Comparison of ENCODE assay signal across 25 cellular contexts in the genomic region with DNA sequence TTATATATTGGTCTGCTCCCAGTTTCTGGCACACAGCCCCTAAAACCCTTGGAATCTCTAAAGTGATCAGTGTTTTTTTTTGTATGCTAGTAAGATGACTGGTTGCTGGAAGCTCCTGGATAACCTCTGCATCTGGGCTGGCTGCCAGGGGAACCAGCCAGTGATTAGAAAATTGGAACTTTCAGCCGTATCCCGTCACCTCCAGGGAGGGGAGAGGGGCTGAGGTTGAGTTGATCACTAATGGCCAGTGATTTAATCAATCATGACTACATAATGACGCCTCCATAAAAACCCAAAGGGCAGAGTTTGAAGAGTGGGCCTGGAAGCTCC.
"Had no signal": no experiment of that assay in that cellular context is flagged by ENCODE, and none has a peak within 500 bp of the region (broad histone marks: within the 10 kb centered on the region; RNA-seq: fewer than 3 reads in every experiment).

No MANE protein-coding gene starts in this region.

- ATAC-seq: body of pancreas; natural killer cell; psoas muscle; stimulated activated effector memory CD8-positive, alpha-beta T cell treated with anti-CD3 and anti-CD28 coated beads, Interleukin-12 subunit alpha, Interleukin-12 subunit beta, amount 100 ng/mL, for 72 hours; upper lobe of right lung had no signal

- DNase-seq: activated CD4-positive, alpha-beta T cell treated with anti-CD3 and anti-CD28 coated beads for 4 hours; activated CD4-positive, alpha-beta T cell treated with anti-CD3 and anti-CD28 coated beads, Interleukin-2, amount 50 U/mL, for 48 hours; activated CD8-positive, alpha-beta memory T cell treated with anti-CD3 and anti-CD28 coated beads for 24 hours; activated effector memory CD4-positive, alpha-beta T cell treated with Interleukin-2 at 50 U/mL for 16 hours; activated naive CD4-positive, alpha-beta T cell treated with anti-CD3 and anti-CD28 coated beads for 36 hours; activated naive CD8-positive, alpha-beta T cell treated with anti-CD3 and anti-CD28 coated beads for 36 hours; aorta; effector CD8-positive, alpha-beta T cell; esophagus squamous epithelium; left ventricle myocardium inferior; mesendoderm; natural killer cell; occipital lobe; psoas muscle; sigmoid colon; stimulated activated CD4-positive, alpha-beta T cell treated with anti-CD3 and anti-CD28 coated beads, Interleukin-4, amount 100 ng/mL, for 24 hours; tibial artery; upper lobe of right lung had no signal

- H2AFZ ChIP-seq: neural progenitor cell, parathyroid adenoma had no signal

- H3K4me1 ChIP-seq: adrenal gland, body of pancreas, left ventricle myocardium inferior, parathyroid adenoma, psoas muscle, sigmoid colon, tibial artery, upper lobe of right lung had no signal

- H3K27me3 ChIP-seq: adrenal gland, body of pancreas, neural progenitor cell, sigmoid colon, tibial artery, upper lobe of right lung had no signal

- H3K9me3 ChIP-seq: body of pancreas had no signal

- H3K4me3 ChIP-seq: adrenal gland, body of pancreas, esophagus squamous epithelium, left ventricle myocardium inferior, lung, neural progenitor cell, psoas muscle, sigmoid colon, tibial artery, upper lobe of right lung had no signal

- H3K4me2 ChIP-seq: neural progenitor cell had no signal

- H3K27ac ChIP-seq: adrenal gland, body of pancreas, epithelial cell of prostate, esophagus squamous epithelium, left ventricle myocardium inferior, neural progenitor cell, parathyroid adenoma, psoas muscle, sigmoid colon, tibial artery, upper lobe of right lung had no signal

- H3K9ac ChIP-seq: neural progenitor cell, parathyroid adenoma had no signal

- H3K79me2 ChIP-seq: parathyroid adenoma had no signal

- H3K36me3 ChIP-seq: adrenal gland, esophagus squamous epithelium, left ventricle myocardium inferior, neural progenitor cell, sigmoid colon, tibial artery, upper lobe of right lung had no signal
